ENCODE assay signal across 8 cellular contexts in the genomic region with DNA sequence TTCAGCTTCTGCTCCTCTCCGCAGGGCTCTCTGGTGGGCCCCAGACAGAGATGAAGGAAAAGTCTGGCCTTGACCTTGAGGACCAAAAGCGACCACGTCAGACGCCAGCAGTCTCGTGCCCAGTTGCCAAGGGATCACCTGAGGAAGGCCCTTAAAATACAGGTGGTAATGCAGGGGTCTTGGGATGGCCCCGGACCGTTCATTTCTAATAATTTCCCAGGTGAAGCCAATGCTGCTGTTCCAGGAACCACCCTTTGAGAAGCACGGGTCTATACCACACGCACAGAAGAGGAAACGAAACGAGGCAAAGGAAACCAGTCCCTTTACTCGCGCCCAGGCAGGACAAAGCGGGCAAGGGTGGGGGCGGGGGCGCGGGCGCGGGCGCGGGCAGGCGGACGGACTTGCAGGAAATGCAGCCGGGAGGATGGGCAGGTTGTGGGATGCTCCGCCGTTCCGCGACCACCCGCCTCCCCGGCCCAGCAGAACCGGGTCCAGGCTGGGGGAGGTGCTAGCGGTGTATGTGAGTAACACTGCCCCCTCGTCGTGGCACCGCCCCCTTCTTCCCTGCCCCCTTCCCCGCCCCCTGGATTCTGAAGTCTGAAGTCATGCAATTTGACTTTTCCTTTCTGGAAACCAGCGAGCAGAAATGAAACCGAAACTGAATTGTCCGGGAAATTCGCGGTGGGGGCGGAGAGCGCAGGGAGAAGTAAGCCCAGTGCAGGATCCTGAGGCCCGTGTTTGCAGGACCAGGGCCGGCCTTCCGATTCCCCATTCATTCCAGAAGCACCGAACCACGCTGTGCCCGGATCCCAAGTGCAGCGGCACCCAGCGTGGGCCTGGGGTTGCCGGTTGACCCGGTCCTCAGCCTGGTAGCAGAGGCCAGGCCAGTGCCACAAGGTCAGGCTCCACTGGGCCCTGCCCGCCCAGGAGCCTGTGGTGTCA. TPM values are rescaled to one million over a fixed set of nuclear protein-coding genes. Genes with fewer than 3 reads are reported as not detected.
DNase-seq lines count a peak whose midpoint lies in the region; ATAC-seq and TF ChIP-seq lines count a peak whose summit lies in the region.

No MANE protein-coding gene starts in this region.

- H3K9me3 Mint-ChIP-seq in naive thymus-derived CD8-positive, alpha-beta T cell, result peaks cover 0 to 12% (median 0%) of the 10 kb centered on the region in 9 donors

- DNase-seq in AG10803 (ENCODE audit: low read depth), result peak; percentile 82
- DNase-seq in HPDE6-E6E7 (ENCODE audit: extremely low spot score), result peak; percentile 75
- peak; percentile 66 to 86 (median 86) for DNase-seq in Peyer's patch
- DNase-seq in activated effector memory CD4-positive, alpha-beta T cell treated with anti-CD3 and anti-CD28 coated beads, Interleukin-2, amount 50 U/mL, for 16 hours, result peak; percentile 82
- peak; percentile 87 for DNase-seq in fibroblast of the aortic adventitia (ENCODE audit: low read depth)
- DNase-seq in naive thymus-derived CD8-positive, alpha-beta T cell, result peak in 9 of 10 donors; percentile 24 to 69 (median 40)

- H3K9me3 ChIP-seq in Peyer's patch, result no peaks in the 10 kb centered on the region
- no peaks in the 10 kb centered on the region for H3K9me3 ChIP-seq in stomach smooth muscle (ENCODE audit: control insufficient read depth in 2 of 2, low read length in 2 of 2)

- peak in 1 of 2 donors; percentile 18 for TF ChIP-seq POLR2A in Peyer's patch (IDR thresholded peaks at IDR 0.05)

- H3K36me3 ChIP-seq in Peyer's patch (no peaks in the 10 kb centered on the region), stomach smooth muscle (ENCODE audit: control insufficient read depth in 2 of 2, insufficient read depth in 2 of 2, low read length in 2 of 2) (no peaks in the 10 kb centered on the region)

- peaks cover 0 to 17% (median 1%) of the 10 kb centered on the region in 4 donors for H3K4me1 ChIP-seq in Peyer's patch
- H3K4me1 ChIP-seq in stomach smooth muscle (ENCODE audit: control insufficient read depth, insufficient read depth, low read length), result peaks cover 10% of the 10 kb centered on the region

- H3K36me3 Mint-ChIP-seq in naive thymus-derived CD8-positive, alpha-beta T cell, result no peaks in the 10 kb centered on the region

- peak overlapping the region; percentile 77 to 91 (median 89) for H3K4me3 Mint-ChIP-seq in naive thymus-derived CD8-positive, alpha-beta T cell

- POLR2A ChIA-PET in naive thymus-derived CD8-positive, alpha-beta T cell (lab: Charles Lee), result interaction anchor here (1.6 kb wide), 1 partner anchor 50 kb away, joined by 4 read pairs; no protein-coding TSS in a partner anchor

- H3K4me1 Mint-ChIP-seq in naive thymus-derived CD8-positive, alpha-beta T cell, result peaks cover 11 to 60% (median 23%) of the 10 kb centered on the region in 4 donors

- H3K27ac Mint-ChIP-seq in naive thymus-derived CD8-positive, alpha-beta T cell, result peak overlapping the region; percentile 79 to 97 (median 91)

- H3K27me3 ChIP-seq in Peyer's patch (no peaks in the 10 kb centered on the region), stomach smooth muscle (ENCODE audit: control insufficient read depth in 1 of 2, insufficient read depth in 2 of 2, low read length in 2 of 2) (no peaks in the 10 kb centered on the region)

- ATAC-seq in GM19035 (IDR thresholded peaks at IDR 0.05; ENCODE audit: unreplicated experiment), result peak; percentile 80
- ATAC-seq in naive thymus-derived CD8-positive, alpha-beta T cell, result peak; percentile 79 to 82

- TF ChIP-seq CTCF in AG10803 (conservative IDR thresholded peaks at IDR 0.05; ENCODE audit: low read length), result no peak
- TF ChIP-seq CTCF in Peyer's patch (IDR thresholded peaks at IDR 0.05), result no peak
- TF ChIP-seq CTCF in fibroblast of the aortic adventitia (IDR thresholded peaks at IDR 0.05; ENCODE audit: insufficient read depth, low read length), result no peak

- H3K27ac ChIP-seq in Peyer's patch (peak overlapping the region; percentile 65 to 91 (median 82)), stomach smooth muscle (ENCODE audit: low read length) (peak overlapping the region; percentile 82)

- H3K27me3 Mint-ChIP-seq in naive thymus-derived CD8-positive, alpha-beta T cell, result no peaks in the 10 kb centered on the region

- H3K4me3 ChIP-seq in AG10803 (ENCODE audit: low read length) (peak overlapping the region; percentile 79), Peyer's patch (peak overlapping the region; percentile 51 to 81 (median 58)), fibroblast of the aortic adventitia (ENCODE audit: low read depth, low read length) (peak overlapping the region; percentile 78), stomach smooth muscle (ENCODE audit: low read length in 2 of 2) (peak overlapping the region; percentile 87 to 91)

- peak overlapping the region; percentile 78 to 84 for H3K9ac ChIP-seq in stomach smooth muscle (ENCODE audit: low read length in 2 of 2)

RNA-seq across cellular contexts. Expression of gene MX1, which starts 5.8 kb away (rescaled TPM):
- 100 to 1,000 TPM in 1 of 4 donors, 10 to 100 TPM in 3; 52.4 to 109 (median 78.9) TPM for total RNA-seq in Peyer's patch
- 3.2 and 30.7 TPM in 2 replicates for total RNA-seq in fibroblast of the aortic adventitia (ENCODE audit: low replicate concordance)
- total RNA-seq in naive thymus-derived CD8-positive, alpha-beta T cell, result 10 to 100 TPM; 61.4 to 66.7 TPM
- polyA plus RNA-seq in naive thymus-derived CD8-positive, alpha-beta T cell, result 10 to 100 TPM; 36.8 to 64.7 (median 44.8) TPM

RNA-seq across cellular contexts. Expression of gene MX2, which starts 58.4 kb away (rescaled TPM):
- total RNA-seq in Peyer's patch (10 to 100 TPM; 13.7 to 39.6 (median 16.3) TPM), fibroblast of the aortic adventitia (ENCODE audit: low replicate concordance) (3.8 and 4.2 TPM in 2 replicates)
- 100 to 1,000 TPM; 114 to 125 TPM for total RNA-seq in naive thymus-derived CD8-positive, alpha-beta T cell
- 10 to 100 TPM; 27.8 to 49.6 (median 42.4) TPM for polyA plus RNA-seq in naive thymus-derived CD8-positive, alpha-beta T cell

Comparison
In these comparisons a context has a peak if more than half of its experiments do, and no peak if none do; other contexts are left out.
1. Peak in every context shown above with its lines: DNase-seq, ATAC-seq, H3K4me3 ChIP-seq and H3K27ac ChIP-seq.